Comparison of ENCODE assay signal across 8 cellular contexts in genomic region chr11:112280268-112281126, GRCh38. TPM values are rescaled to one million over a fixed set of nuclear protein-coding genes. Genes with fewer than 3 reads are reported as not detected.
DNase-seq lines count a peak whose midpoint lies in the region; ATAC-seq and TF ChIP-seq lines count a peak whose summit lies in the region.

No MANE protein-coding gene starts in this region.

- peak; percentile 82 for ATAC-seq in GM21619 (IDR thresholded peaks at IDR 0.05; ENCODE audit: unreplicated experiment)
- ATAC-seq in foreskin keratinocyte = peak; percentile 86

- H3K18ac ChIP-seq in neuronal stem cell (ENCODE audit: low read length) = peak overlapping the region; percentile 24

- no CpG with 5 or more reads among the region's 18 CpGs for WGBS in neuronal stem cell (ENCODE audit: extremely low coverage in 2 of 2, insufficient read length in 2 of 2, insufficient replicate concordance in 1 of 2), 2 donors

- no peak overlapping the region for H2BK120ac ChIP-seq in neuronal stem cell (ENCODE audit: low read depth, low read length)

- H3K9ac ChIP-seq in neuronal stem cell (ENCODE audit: low read depth, low read length, poor library complexity) = no peak overlapping the region

- no peak overlapping the region for H2BK15ac ChIP-seq in neuronal stem cell (ENCODE audit: low read length)

- TF ChIP-seq CTCF in LNCAP (IDR thresholded peaks at IDR 0.05) (peak; percentile 40; the same call in 1 of the 2 replicates), foreskin keratinocyte (conservative IDR thresholded peaks at IDR 0.05) (peak; percentile 81)

- no peaks in the 10 kb centered on the region for H3K27me3 ChIP-seq in foreskin keratinocyte
- no peaks in the 10 kb centered on the region for H3K27me3 ChIP-seq in neuronal stem cell (ENCODE audit: control insufficient read depth in 3 of 3, insufficient read depth in 3 of 3, low read depth in 1 of 3, low read length in 3 of 3)

- H3K14ac ChIP-seq in neuronal stem cell (ENCODE audit: low read length) = no peak overlapping the region

- no peaks in the 10 kb centered on the region for H3K9me3 ChIP-seq in neuronal stem cell (replicated peaks in 1 of 2; ENCODE audit: control insufficient read depth in 2 of 2, insufficient read depth in 1 of 2, low read depth in 1 of 2, low read length in 2 of 2)

- H3K27ac ChIP-seq in foreskin keratinocyte = no peak overlapping the region
- no peak overlapping the region for H3K27ac ChIP-seq in neuronal stem cell (replicated peaks; ENCODE audit: low read length)
- peak overlapping the region; percentile 46 for H3K27ac ChIP-seq in substantia nigra (ENCODE audit: low read depth, low read length, poor library complexity, severe bottlenecking)

- H3K4me3 ChIP-seq in neuronal stem cell (ENCODE audit: low read length in 2 of 2) = peak overlapping the region; percentile 9 to 18

- H4K8ac ChIP-seq in neuronal stem cell (ENCODE audit: low read depth, low read length) = no peak overlapping the region

- H3K4me2 ChIP-seq in neuronal stem cell (ENCODE audit: insufficient read depth, low read length, poor library complexity, severe bottlenecking) = peak overlapping the region; percentile 52

- peaks cover 9% of the 10 kb centered on the region for H3K4me1 ChIP-seq in foreskin keratinocyte
- peaks cover 0 to 3% of the 10 kb centered on the region in 2 donors for H3K4me1 ChIP-seq in neuronal stem cell (ENCODE audit: control insufficient read depth in 2 of 2, insufficient read depth in 1 of 2, low read depth in 1 of 2, low read length in 2 of 2)

- no peak overlapping the region for H3K23ac ChIP-seq in neuronal stem cell (ENCODE audit: low read depth, low read length, poor library complexity)

- DNase-seq in D341Med (ENCODE audit: low spot score) (peak; percentile 78), SHP77 (lab: John Stamatoyannopoulos, UW) (peak; percentile 63 to 79), foreskin keratinocyte (peak; percentile 53 to 73), neuronal stem cell (ENCODE audit: low spot score) (peak; percentile 66), substantia nigra (lab: John Stamatoyannopoulos, UW) (peak in 46 of 49 donors; percentile 8 to 80 (median 48))
- peak; percentile 46 for DNase-seq in activated effector memory CD4-positive, alpha-beta T cell treated with Interleukin-2 at 50 U/mL for 16 hours

- H3K79me1 ChIP-seq in neuronal stem cell (ENCODE audit: low read depth, low read length) = no peaks in the 10 kb centered on the region

- H3K36me3 ChIP-seq in neuronal stem cell (replicated peaks in 1 of 2; ENCODE audit: control insufficient read depth in 2 of 2, insufficient read depth in 2 of 2, low read length in 2 of 2) = no peaks in the 10 kb centered on the region

- H2BK5ac ChIP-seq in neuronal stem cell (ENCODE audit: low read length) = no peak overlapping the region

- H2AFZ ChIP-seq in neuronal stem cell (ENCODE audit: low read length) = peak overlapping the region; percentile 90

- no peak overlapping the region for H3K4ac ChIP-seq in neuronal stem cell (ENCODE audit: low read length)

- no peak overlapping the region for H4K91ac ChIP-seq in neuronal stem cell (ENCODE audit: low read depth, low read length, poor library complexity)

- H2BK12ac ChIP-seq in neuronal stem cell (ENCODE audit: low read length) = no peak overlapping the region

- H2AK5ac ChIP-seq in neuronal stem cell (ENCODE audit: low read depth, low read length) = no peak overlapping the region

RNA-seq across cellular contexts. Expression of gene PLET1, which starts 19.8 kb away (rescaled TPM):
- total RNA-seq in foreskin keratinocyte = not detected in 2 replicates
- not detected in 2 replicates for polyA plus RNA-seq in foreskin keratinocyte
- not detected for polyA plus RNA-seq in neuronal stem cell (2013, experiment 1 of 2)
- polyA plus RNA-seq in neuronal stem cell (2013, experiment 2 of 2) = not detected

RNA-seq across cellular contexts. Expression of gene PTS, which starts 54.3 kb away (rescaled TPM):
- 43.7 TPM in 2 replicates for total RNA-seq in foreskin keratinocyte
- polyA plus RNA-seq in foreskin keratinocyte = 56.1 and 59.0 TPM in 2 replicates
- polyA plus RNA-seq in neuronal stem cell (2013, experiment 1 of 2) = 41.6 TPM
- 43.7 TPM for polyA plus RNA-seq in neuronal stem cell (2013, experiment 2 of 2)
